9 cellular contexts compared by ENCODE assay signal in the genomic region with DNA sequence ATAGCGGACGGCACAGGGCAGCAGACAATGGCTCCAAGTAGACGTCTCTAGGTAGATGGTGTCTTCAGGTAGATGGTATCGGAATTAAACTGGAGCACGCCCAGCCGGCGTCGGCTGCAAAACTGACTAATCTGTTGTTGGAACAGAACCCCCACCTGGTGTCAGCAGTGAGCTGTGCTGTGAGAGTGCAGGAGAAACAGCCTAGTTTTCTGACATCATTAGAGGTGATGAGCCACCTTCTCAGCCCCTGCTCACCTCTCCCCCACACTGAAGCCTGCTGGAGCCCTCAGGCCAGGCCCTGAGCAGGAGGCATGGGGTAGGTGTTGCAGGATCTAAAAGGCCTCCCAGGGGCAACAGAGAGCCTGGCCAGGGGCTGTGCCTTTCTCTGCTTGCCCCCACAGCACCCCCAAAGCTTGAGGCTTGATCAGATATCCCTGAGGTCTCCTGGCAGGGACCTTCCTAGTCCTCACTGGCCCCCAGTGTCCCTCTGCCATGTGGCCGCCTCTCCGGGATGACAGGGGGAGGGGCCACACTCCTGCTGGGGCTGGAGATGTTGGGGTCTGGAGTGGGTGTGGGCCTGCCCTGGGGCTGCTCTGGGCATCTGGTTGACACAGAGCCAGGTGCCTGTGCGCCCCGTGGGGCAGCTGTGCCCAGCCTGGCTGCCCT. TPM values are rescaled to one million over a fixed set of nuclear protein-coding genes. Genes with fewer than 3 reads are reported as not detected.
DNase-seq lines count a peak whose midpoint lies in the region; ATAC-seq, FAIRE-seq and TF ChIP-seq lines count a peak whose summit lies in the region.
"Had no signal": no experiment of that assay in that cellular context is flagged by ENCODE, and none has a peak within 500 bp of the region (broad histone marks: within the 10 kb centered on the region; RNA-seq: fewer than 3 reads in every experiment).

No MANE protein-coding gene starts in this region.

- DNase-seq in CD1c-positive myeloid dendritic cell (ENCODE audit: extremely low spot score) (peak; percentile 63), T follicular helper cell (ENCODE audit: low read depth) (peak; percentile 65), astrocyte (ENCODE audit: low read depth) (peak; percentile 26), left lung (no peak)
- DNase-seq in stimulated activated effector memory CD8-positive, alpha-beta T cell treated with anti-CD3 and anti-CD28 coated beads, Interleukin-12 subunit alpha, Interleukin-12 subunit beta, amount 100 ng/mL, for 72 hours (ENCODE audit: low spot score in 2 of 2), result no peak

- TF ChIP-seq CTCF in HEK293 (tag by site-specific recombination; IDR thresholded peaks at IDR 0.05), result peak; percentile 68; the same call in 1 of the 2 replicates
- peak; percentile 27 for TF ChIP-seq CTCF in astrocyte (IDR thresholded peaks at IDR 0.05; ENCODE audit: insufficient read depth, low read depth, low read length)
- no peak for TF ChIP-seq CTCF in left lung (IDR thresholded peaks at IDR 0.05)

- no peak overlapping the region for H3K4me2 ChIP-seq in astrocyte (ENCODE audit: low read length)

- no peaks in the 10 kb centered on the region for H4K20me1 ChIP-seq in astrocyte (ENCODE audit: insufficient read depth, low read length)

- no peaks in the 10 kb centered on the region for H3K36me3 Mint-ChIP-seq in astrocyte (ENCODE audit: low read depth, unreplicated experiment)
- no peaks in the 10 kb centered on the region for H3K36me3 Mint-ChIP-seq in stimulated activated effector memory CD8-positive, alpha-beta T cell treated with anti-CD3 and anti-CD28 coated beads, Interleukin-12 subunit alpha, Interleukin-12 subunit beta, amount 100 ng/mL, for 72 hours

- H3K4me3 ChIP-seq in HEK293 (ENCODE audit: low read depth, low read length), result no peak overlapping the region
- no peak overlapping the region for H3K4me3 ChIP-seq in astrocyte (ENCODE audit: insufficient read depth, low read depth, low read length)
- no peak overlapping the region for H3K4me3 ChIP-seq in left lung

- H3K27ac ChIP-seq in HEK293 (ENCODE audit: extremely low read depth, low read depth, low read length) (no peak overlapping the region), astrocyte (ENCODE audit: low read depth, low read length) (no peak overlapping the region), left lung (no peak overlapping the region)

- peaks cover 24% of the 10 kb centered on the region for H3K27me3 Mint-ChIP-seq in astrocyte (ENCODE audit: low read depth, unreplicated experiment)

- CTCF ChIA-PET in HEK293 (lab: Yijun Ruan, JAX), result interaction anchor here (1.2 to 1.5 kb wide), 2 partner anchors 19 to 35 kb away, joined by 4 read pairs; no protein-coding TSS in a partner anchor

- no peak for FAIRE-seq in astrocyte (lab: Jason Lieb, UNC)

- no peaks in the 10 kb centered on the region for H3K79me2 ChIP-seq in astrocyte (ENCODE audit: insufficient read depth, low read length)

- no peaks in the 10 kb centered on the region for H3K36me3 ChIP-seq in HEK293 (ENCODE audit: control insufficient read depth in 2 of 2, insufficient read depth in 1 of 2, low read length in 2 of 2)
- no peaks in the 10 kb centered on the region for H3K36me3 ChIP-seq in astrocyte (ENCODE audit: insufficient read depth, low read length)
- H3K36me3 ChIP-seq in left lung, result no peaks in the 10 kb centered on the region

- H2AFZ ChIP-seq in astrocyte (ENCODE audit: low read depth, low read length), result no peak overlapping the region

- H3K9me3 Mint-ChIP-seq in astrocyte (ENCODE audit: unreplicated experiment), result no peaks in the 10 kb centered on the region
- H3K9me3 Mint-ChIP-seq in stimulated activated effector memory CD8-positive, alpha-beta T cell treated with anti-CD3 and anti-CD28 coated beads, Interleukin-12 subunit alpha, Interleukin-12 subunit beta, amount 100 ng/mL, for 72 hours, result no peaks in the 10 kb centered on the region

- peaks cover 7% of the 10 kb centered on the region for H3K27me3 ChIP-seq in astrocyte (ENCODE audit: insufficient read depth, low read length)
- peaks cover 0 to 44% of the 10 kb centered on the region in 2 donors for H3K27me3 ChIP-seq in left lung

- H3K4me1 ChIP-seq in HEK293 (ENCODE audit: control insufficient read depth, insufficient read depth, low read length), result no peaks in the 10 kb centered on the region
- H3K4me1 ChIP-seq in astrocyte (ENCODE audit: insufficient read depth, low read length), result no peaks in the 10 kb centered on the region
- H3K4me1 ChIP-seq in left lung, result no peaks in the 10 kb centered on the region

- H3K9ac ChIP-seq in astrocyte (ENCODE audit: low read length), result no peak overlapping the region

- H3K9me3 ChIP-seq in HEK293 (ENCODE audit: control insufficient read depth, insufficient read depth, low read depth, low read length) (no peaks in the 10 kb centered on the region), astrocyte (ENCODE audit: insufficient read depth, low read depth, low read length) (no peaks in the 10 kb centered on the region), left lung (no peaks in the 10 kb centered on the region)

- H3K27ac Mint-ChIP-seq in astrocyte (ENCODE audit: unreplicated experiment), result no peak overlapping the region
- no peak overlapping the region for H3K27ac Mint-ChIP-seq in stimulated activated effector memory CD8-positive, alpha-beta T cell treated with anti-CD3 and anti-CD28 coated beads, Interleukin-12 subunit alpha, Interleukin-12 subunit beta, amount 100 ng/mL, for 72 hours

- no peak overlapping the region for H3K4me3 Mint-ChIP-seq in astrocyte (ENCODE audit: unreplicated experiment)
- no peak overlapping the region for H3K4me3 Mint-ChIP-seq in stimulated activated effector memory CD8-positive, alpha-beta T cell treated with anti-CD3 and anti-CD28 coated beads, Interleukin-12 subunit alpha, Interleukin-12 subunit beta, amount 100 ng/mL, for 72 hours

- intact Hi-C loops in left lung (cut with DNase I), result no loop called here

- peaks cover 4% of the 10 kb centered on the region for H3K4me1 Mint-ChIP-seq in astrocyte (ENCODE audit: low read depth, unreplicated experiment)
- H3K4me1 Mint-ChIP-seq in stimulated activated effector memory CD8-positive, alpha-beta T cell treated with anti-CD3 and anti-CD28 coated beads, Interleukin-12 subunit alpha, Interleukin-12 subunit beta, amount 100 ng/mL, for 72 hours, result peaks cover 11% of the 10 kb centered on the region

- ATAC-seq in left lung (peak; percentile 63), GM21825 (IDR thresholded peaks at IDR 0.05; ENCODE audit: unreplicated experiment) (no peak), GM18502 (IDR thresholded peaks at IDR 0.05; ENCODE audit: poor library complexity, unreplicated experiment) (no peak)
- peak; percentile 92 for ATAC-seq in stimulated activated effector memory CD8-positive, alpha-beta T cell treated with anti-CD3 and anti-CD28 coated beads, Interleukin-12 subunit alpha, Interleukin-12 subunit beta, amount 100 ng/mL, for 72 hours

- POLR2A ChIA-PET in HEK293 (lab: Yijun Ruan, JAX), result no interaction called here

TF ChIP-seq in HEK293, 187 proteins besides CTCF, POLR2A, EP300 and RAD21 (continues in another document):
- TF ChIP-seq GLIS2 (tag by site-specific recombination; IDR thresholded peaks at IDR 0.05) (0 out of 2 replicates have a peak, but pooled peaks have one; percentile 33), ZNF555 (tag by site-specific recombination; conservative IDR thresholded peaks at IDR 0.05) (no peak), ZBTB8A (tag by site-specific recombination; IDR thresholded peaks at IDR 0.05) (no peak), EGR2 (tag by site-specific recombination; IDR thresholded peaks at IDR 0.05; ENCODE audit: low read depth) (0 out of 2 replicates have a peak, but pooled peaks have one; percentile 11), ZBTB44 (tag by site-specific recombination; IDR thresholded peaks at IDR 0.05) (no peak), HOXC10 (CRISPR knock-in tag; IDR thresholded peaks at IDR 0.05) (no peak), GLIS1 (tag by site-specific recombination; IDR thresholded peaks at IDR 0.05) (peak; percentile 92), ZNF629 (tag by site-specific recombination; IDR thresholded peaks at IDR 0.05) (0 out of 2 replicates have a peak, but pooled peaks have one; percentile 28), TRIM28 (IDR thresholded peaks at IDR 0.05; ENCODE audit: borderline replicate concordance, low read length) (no peak), ZNF654 (tag by site-specific recombination; IDR thresholded peaks at IDR 0.05; ENCODE audit: low read depth) (peak; percentile 75), ZIC2 (tag by site-specific recombination; IDR thresholded peaks at IDR 0.05) (peak; percentile 61), PRDM1 (tag by site-specific recombination; IDR thresholded peaks at IDR 0.05) (0 out of 2 replicates have a peak, but pooled peaks have one; percentile 25), ZNF560 (tag by site-specific recombination; IDR thresholded peaks at IDR 0.05; ENCODE audit: borderline replicate concordance) (no peak), ZNF596 (tag by site-specific recombination; IDR thresholded peaks at IDR 0.05) (no peak), ZNF16 (tag by site-specific recombination; IDR thresholded peaks at IDR 0.05; ENCODE audit: low read depth) (no peak)
- TF ChIP-seq, protein P1, sequence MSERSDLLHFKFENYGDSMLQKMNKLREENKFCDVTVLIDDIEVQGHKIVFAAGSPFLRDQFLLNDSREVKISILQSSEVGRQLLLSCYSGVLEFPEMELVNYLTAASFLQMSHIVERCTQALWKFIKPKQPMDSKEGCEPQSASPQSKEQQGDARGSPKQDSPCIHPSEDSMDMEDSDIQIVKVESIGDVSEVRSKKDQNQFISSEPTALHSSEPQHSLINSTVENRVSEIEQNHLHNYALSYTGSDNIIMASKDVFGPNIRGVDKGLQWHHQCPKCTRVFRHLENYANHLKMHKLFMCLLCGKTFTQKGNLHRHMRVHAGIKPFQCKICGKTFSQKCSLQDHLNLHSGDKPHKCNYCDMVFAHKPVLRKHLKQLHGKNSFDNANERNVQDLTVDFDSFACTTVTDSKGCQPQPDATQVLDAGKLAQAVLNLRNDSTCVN (tag by site-specific recombination; optimal IDR thresholded peaks at IDR 0.05), result no peak

RNA-seq across cellular contexts. Expression of gene HELZ2, which starts 6.9 kb away (rescaled TPM):
- total RNA-seq in astrocyte, result 188 and 200 TPM in 2 replicates
- total RNA-seq in left lung, result 10 to 100 TPM; 45.8 to 53.3 TPM

RNA-seq across cellular contexts. Expression of gene FNDC11, which starts 27.0 kb away (rescaled TPM):
- 0.19 and 0.20 TPM in 2 replicates for total RNA-seq in astrocyte
- under 1 TPM; 0.23 to 0.60 TPM for total RNA-seq in left lung

RNA-seq across cellular contexts. Expression of gene SRMS, which starts 33.4 kb away (rescaled TPM):
- total RNA-seq in astrocyte (0.14 TPM in 1 of 2 replicates, not detected in the other), left lung (not detected)
- total RNA-seq: skeletal muscle tissue had no signal

RNA-seq across cellular contexts. Expression of gene PTK6, which starts 43.8 kb away (rescaled TPM):
- total RNA-seq in astrocyte (0.18 TPM in 1 of 2 replicates, not detected in the other), left lung (1 to 10 TPM; 4.5 to 7.3 TPM)
- total RNA-seq: skeletal muscle tissue had no signal

RNA-seq across cellular contexts. Expression of gene GMEB2, which starts 46.0 kb away (rescaled TPM):
- total RNA-seq in astrocyte, result 10.7 and 11.7 TPM in 2 replicates
- total RNA-seq in left lung, result 1 to 10 TPM; 8.1 to 9.8 TPM

Comparison
In these comparisons a context has a peak if more than half of its experiments do, and no peak if none do; other contexts are left out.
1. DNase-seq: peak in CD1c-positive myeloid dendritic cell (single experiment), T follicular helper cell (single experiment) and astrocyte (single experiment); none in left lung (0 of 2) and stimulated activated effector memory CD8-positive, alpha-beta T cell treated with anti-CD3 and anti-CD28 coated beads, Interleukin-12 subunit alpha, Interleukin-12 subunit beta, amount 100 ng/mL, for 72 hours (0 of 2).
2. CTCF ChIP-seq: peak in HEK293 (single experiment) and astrocyte (single experiment); none in left lung (0 of 2).
3. ATAC-seq: peak in left lung (single experiment) and stimulated activated effector memory CD8-positive, alpha-beta T cell treated with anti-CD3 and anti-CD28 coated beads, Interleukin-12 subunit alpha, Interleukin-12 subunit beta, amount 100 ng/mL, for 72 hours (single experiment); none in GM21825 (single experiment) and GM18502 (single experiment).